In genomic region chr2:120418174-120418787, GRCh38 we compare ENCODE assay signal across 21 cellular contexts.
A peak's percentile ranks its signal among the peaks of the same experiment; 100 is the strongest.
DNase-seq lines count a peak whose midpoint lies in the region; FAIRE-seq and TF ChIP-seq lines count a peak whose summit lies in the region.
"Had no signal": no experiment of that assay in that cellular context is flagged by ENCODE, and none has a peak within 500 bp of the region (broad histone marks: within the 10 kb centered on the region; RNA-seq: fewer than 3 reads in every experiment).

No MANE protein-coding gene starts in this region.

- no peak overlapping the region for H3K27ac ChIP-seq in H9 (ENCODE audit: insufficient read length, low read depth, low read length)
- H3K27ac ChIP-seq in kidney (ENCODE audit: low read depth in 2 of 2, low read length in 2 of 2) = no peak overlapping the region
- H3K27ac ChIP-seq in GM23248 = no peak overlapping the region
- H3K27ac ChIP-seq: A549 had no signal

- FAIRE-seq in kidney (lab: Jason Lieb, UNC) = no peak
- FAIRE-seq: A549, GM12891, GM18507 had no signal

- no peak overlapping the region for H3K56ac ChIP-seq in H9 (ENCODE audit: insufficient read length, low read depth, low read length)

- H3T11ph ChIP-seq in H9 (ENCODE audit: low read length) = no peak overlapping the region

- H4K91ac ChIP-seq in H9 (ENCODE audit: insufficient read length, low read depth, low read length) = no peak overlapping the region

- H3K79me2 ChIP-seq in H9 (ENCODE audit: insufficient read depth, low read length) (no peaks in the 10 kb centered on the region), GM23248 (ENCODE audit: insufficient read depth) (no peaks in the 10 kb centered on the region)

- no peaks in the 10 kb centered on the region for H3K36me3 ChIP-seq in kidney (ENCODE audit: control insufficient read depth in 1 of 2, insufficient read depth in 2 of 2, low read length in 2 of 2)
- H3K36me3 ChIP-seq in GM23248 (ENCODE audit: low read depth) = no peaks in the 10 kb centered on the region

- TF ChIP-seq CTCF in H9 (conservative IDR thresholded peaks at IDR 0.05) (no peak), kidney (IDR thresholded peaks at IDR 0.05; ENCODE audit: borderline replicate concordance, extremely low read depth, insufficient read depth) (no peak)

- no peak overlapping the region for H3K4me3 Mint-ChIP-seq in activated T-cell treated with anti-CD3 and anti-CD28 coated beads, Interleukin-2, amount 50 U/mL, for 24 hours
- H3K4me3 Mint-ChIP-seq in H9 = no peak overlapping the region; a peak in 1 of 5 replicates

- no peaks in the 10 kb centered on the region for H3K4me1 Mint-ChIP-seq in activated T-cell treated with anti-CD3 and anti-CD28 coated beads, Interleukin-2, amount 50 U/mL, for 24 hours (ENCODE audit: low read depth)
- peaks cover 11 to 25% of the 10 kb centered on the region in 2 experiments for H3K4me1 Mint-ChIP-seq in H9

- no peaks in the 10 kb centered on the region for H3K36me3 Mint-ChIP-seq in activated T-cell treated with anti-CD3 and anti-CD28 coated beads, Interleukin-2, amount 50 U/mL, for 24 hours (ENCODE audit: low read depth)
- H3K36me3 Mint-ChIP-seq in H9 (ENCODE audit: insufficient read depth in 1 of 3, low read depth in 3 of 3) = no peaks in the 10 kb centered on the region

- H3K27me3 ChIP-seq in H9 (ENCODE audit: insufficient read depth, low read length) (no peaks in the 10 kb centered on the region), GM23248 (replicated peaks; ENCODE audit: insufficient read depth) (peaks cover 28% of the 10 kb centered on the region)

- no peak overlapping the region for H4K8ac ChIP-seq in H9 (replicated peaks; ENCODE audit: insufficient read length, low read depth, low read length)

- no peaks in the 10 kb centered on the region for H3F3A ChIP-seq in GM23248 (ENCODE audit: insufficient read depth)

- H2AFZ ChIP-seq in H9 (ENCODE audit: low read length) (no peak overlapping the region), GM23248 (no peak overlapping the region)

- H3K79me1 ChIP-seq in H9 (ENCODE audit: insufficient read depth, low read depth, low read length, poor library complexity, severe bottlenecking) = no peaks in the 10 kb centered on the region

- no peak overlapping the region for H3K4me3 ChIP-seq in kidney (ENCODE audit: low read length in 2 of 2)
- H3K4me3 ChIP-seq in GM23248 = no peak overlapping the region
- H3K4me3 ChIP-seq: A549 had no signal

- H3K23ac ChIP-seq in H9 (ENCODE audit: insufficient read length, low read depth, low read length) = no peak overlapping the region

- H3K18ac ChIP-seq in H9 (ENCODE audit: insufficient read length, low read depth, low read length) = no peak overlapping the region

- no peak overlapping the region for H4K5ac ChIP-seq in H9 (ENCODE audit: insufficient read length, low read depth, low read length)

- no peak overlapping the region for H3K4ac ChIP-seq in H9 (ENCODE audit: low read depth, low read length)

- no peaks in the 10 kb centered on the region for H3K9me2 ChIP-seq in GM23248 (ENCODE audit: insufficient read depth)

- H2BK120ac ChIP-seq in H9 (ENCODE audit: low read depth, low read length, poor library complexity, severe bottlenecking) = no peak overlapping the region

- DNase-seq in activated T-cell treated with anti-CD3 and anti-CD28 coated beads, Interleukin-2, amount 50 U/mL, for 48 hours = peak; percentile 1 to 4
- DNase-seq in activated T-cell treated with anti-CD3 and anti-CD28 coated beads, Interleukin-2, amount 50 U/mL, for 24 hours = no peak
- DNase-seq in H9 = peak; percentile 25
- DNase-seq in kidney = peak; percentile 53
- DNase-seq in stimulated activated CD8-positive, alpha-beta memory T cell treated with anti-CD3 and anti-CD28 coated beads, Interleukin-4, amount 100 ng/mL, for 48 hours = peak; percentile 4
- no peak for DNase-seq in GM23248
- no peak for DNase-seq in CD1c-positive myeloid dendritic cell (ENCODE audit: extremely low spot score)
- DNase-seq in NCI-H128 (lab: John Stamatoyannopoulos, UW; ENCODE audit: unreplicated experiment) = no peak
- DNase-seq: C1 segment of cervical spinal cord, DMS 273 treated with DMSO at 0.1 percent for 48 hours, GF-D8, GOT3, NCI-H1048, NCI-H146, NCI-H2081, NCI-H510A treated with DMSO at 0.1 percent for 48 hours, NCI-H82, PC-3 had no signal

- H3K4me1 ChIP-seq in H9 (ENCODE audit: insufficient read depth, low read length) (no peaks in the 10 kb centered on the region), kidney (ENCODE audit: control insufficient read depth in 1 of 2, insufficient read depth in 1 of 2, low read depth in 1 of 2, low read length in 2 of 2) (no peaks in the 10 kb centered on the region), GM23248 (ENCODE audit: insufficient read depth) (no peaks in the 10 kb centered on the region)

- in situ Hi-C loops in GM23248 (cut with MboI) = no loop called here

- no peak overlapping the region for H2BK5ac ChIP-seq in H9 (ENCODE audit: insufficient read length, low read length)

- no peak overlapping the region for H3K14ac ChIP-seq in H9 (ENCODE audit: insufficient read depth, low read length)

- intact Hi-C loops in kidney (cut with DNase I) = no loop called here

- no peak overlapping the region for H2AK5ac ChIP-seq in H9 (ENCODE audit: insufficient read length, low read length)

- H4K20me1 ChIP-seq in H9 (ENCODE audit: control insufficient read depth, insufficient read depth, insufficient read length) = no peaks in the 10 kb centered on the region
- no peaks in the 10 kb centered on the region for H4K20me1 ChIP-seq in GM23248 (ENCODE audit: insufficient read depth)

- H3K4me2 ChIP-seq in H9 (ENCODE audit: insufficient read depth, insufficient read length, low read length) (no peak overlapping the region), GM23248 (ENCODE audit: unreplicated experiment) (no peak overlapping the region)
- H3K4me2 ChIP-seq: A549 had no signal

- H2BK15ac ChIP-seq in H9 (ENCODE audit: low read depth, low read length) = no peak overlapping the region

- no peak overlapping the region for H3K27ac Mint-ChIP-seq in activated T-cell treated with anti-CD3 and anti-CD28 coated beads, Interleukin-2, amount 50 U/mL, for 24 hours
- peak overlapping the region in 2 of 3 experiments; percentile 16 to 89; a peak in 2 of 7 replicates for H3K27ac Mint-ChIP-seq in H9

- no peak overlapping the region for H2BK20ac ChIP-seq in H9 (ENCODE audit: low read depth, low read length, poor library complexity, severe bottlenecking)

- no peaks in the 10 kb centered on the region for H3K23me2 ChIP-seq in H9 (ENCODE audit: insufficient read length, low read depth, low read length, poor library complexity, severe bottlenecking)

- H3K9me3 ChIP-seq in H9 (ENCODE audit: control insufficient read depth, low read depth, low read length) (no peaks in the 10 kb centered on the region), kidney (ENCODE audit: control insufficient read depth in 1 of 2, low read length in 2 of 2) (no peaks in the 10 kb centered on the region), GM23248 (ENCODE audit: low read depth) (no peaks in the 10 kb centered on the region)
- H3K9me3 ChIP-seq: A549 had no signal

- no CpG with 5 or more reads among the region's 13 CpGs for WGBS in H9 (ENCODE audit: extremely low coverage, insufficient read length, low lambda C conversion rate)
- 59 to 62% methylated on average over 12 to 13 of the region's 13 CpGs for WGBS in GM23248 (ENCODE audit: low coverage in 1 of 2, low lambda C conversion rate in 2 of 2, missing lambda C conversion rate in 2 of 2), 2 experiments

- H3K27me3 Mint-ChIP-seq in activated T-cell treated with anti-CD3 and anti-CD28 coated beads, Interleukin-2, amount 50 U/mL, for 24 hours = peaks cover 15% of the 10 kb centered on the region
- H3K27me3 Mint-ChIP-seq in H9 (ENCODE audit: low read depth) = peaks cover 71% of the 10 kb centered on the region

- H3K9me3 Mint-ChIP-seq in activated T-cell treated with anti-CD3 and anti-CD28 coated beads, Interleukin-2, amount 50 U/mL, for 24 hours = no peaks in the 10 kb centered on the region
- H3K9me3 Mint-ChIP-seq in H9 = no peaks in the 10 kb centered on the region; a peak in 1 of 5 replicates

- no peak overlapping the region for H2BK12ac ChIP-seq in H9 (ENCODE audit: insufficient read length, low read depth, low read length)

- H3K9ac ChIP-seq in H9 (ENCODE audit: extremely low read depth, insufficient read length, low read length) (no peak overlapping the region), kidney (ENCODE audit: low read length in 2 of 2) (no peak overlapping the region), GM23248 (no peak overlapping the region)

Comparison
In these comparisons a context has a peak if more than half of its experiments do, and no peak if none do; other contexts are left out.
1. DNase-seq: peak in activated T-cell treated with anti-CD3 and anti-CD28 coated beads, Interleukin-2, amount 50 U/mL, for 48 hours (2 of 2), H9 (single experiment), kidney (single experiment) and stimulated activated CD8-positive, alpha-beta memory T cell treated with anti-CD3 and anti-CD28 coated beads, Interleukin-4, amount 100 ng/mL, for 48 hours (single experiment); none in activated T-cell treated with anti-CD3 and anti-CD28 coated beads, Interleukin-2, amount 50 U/mL, for 24 hours (single experiment), GM23248 (single experiment), CD1c-positive myeloid dendritic cell (single experiment) and NCI-H128 (single experiment).